ENCODE assay signal across 7 cellular contexts in genomic region chr1:219812491-219813221, GRCh38.
DNase-seq lines count a peak whose midpoint lies in the region; ATAC-seq and TF ChIP-seq lines count a peak whose summit lies in the region.

No MANE protein-coding gene starts in this region.

- ATAC-seq in GM21526 (IDR thresholded peaks at IDR 0.05; ENCODE audit: low FRiP score, unreplicated experiment) (peak; percentile 96), body of pancreas (peak; percentile 87)

- TF ChIP-seq CTCF in body of pancreas (IDR thresholded peaks at IDR 0.05), result peak; percentile 52 to 85 (median 74)

- H3K4me3 ChIP-seq in body of pancreas, result no peak overlapping the region

- H3K27me3 ChIP-seq in body of pancreas, result no peaks in the 10 kb centered on the region

- H3K4me1 ChIP-seq in body of pancreas, result no peaks in the 10 kb centered on the region

- TF ChIP-seq POLR2A in body of pancreas (IDR thresholded peaks at IDR 0.05), result no peak

- WGBS in body of pancreas, 2 donors, result 5 to 11% methylated on average over 4 of the region's 4 CpGs

- H3K27ac ChIP-seq in body of pancreas, result no peak overlapping the region

- intact Hi-C loops in body of pancreas (cut with DNase I), result no loop called here

- peak; percentile 25 for DNase-seq in GM04504 (ENCODE audit: low read depth)
- peak; percentile 46 for DNase-seq in HK-2 (ENCODE audit: unreplicated experiment)
- peak; percentile 43 for DNase-seq in NCI-H526 treated with DMSO at 0.1 percent for 48 hours (lab: John Stamatoyannopoulos, UW)
- DNase-seq in body of pancreas, result peak; percentile 29 to 62 (median 53)
- peak; percentile 86 for DNase-seq in iPS-NIHi7 (ENCODE audit: extremely low spot score)
- DNase-seq in stromal cell of bone marrow (ENCODE audit: low read depth), result peak; percentile 49

- no peaks in the 10 kb centered on the region for H3K36me3 ChIP-seq in body of pancreas (replicated peaks in 1 of 2; ENCODE audit: insufficient read depth in 1 of 2, low read depth in 2 of 2)

- H3K9me3 ChIP-seq in body of pancreas, result no peaks in the 10 kb centered on the region

Comparison
In these comparisons a context has a peak if more than half of its experiments do, and no peak if none do; other contexts are left out.
1. DNase-seq: peak in every context shown above with its lines; median percentile 86 in iPS-NIHi7; 53 in body of pancreas; 49 in stromal cell of bone marrow; 46 in HK-2; 43 in NCI-H526 treated with DMSO at 0.1 percent for 48 hours; 25 in GM04504.